In the genomic region with DNA sequence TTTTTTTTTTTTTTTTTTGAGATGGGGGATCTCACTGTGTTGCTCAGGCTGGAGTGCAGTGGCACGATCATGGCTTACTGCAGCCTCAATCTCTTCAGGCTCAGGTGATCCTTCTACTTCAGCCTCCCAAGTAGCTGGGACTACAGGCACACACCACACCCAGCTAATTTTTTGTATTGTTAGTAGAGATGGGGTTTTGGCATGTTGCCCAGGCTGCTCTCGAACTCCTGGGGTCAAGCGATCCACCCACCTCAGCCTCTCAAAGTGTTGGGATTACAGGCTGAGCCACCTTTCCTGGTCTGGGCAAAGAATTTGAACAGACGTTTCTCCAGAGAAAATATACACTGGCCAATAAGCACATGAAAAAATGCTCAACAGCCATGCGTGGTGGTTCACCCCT, we compare ENCODE assay signal across 17 cellular contexts.
"Had no signal": no experiment of that assay in that cellular context is flagged by ENCODE, and none has a peak within 500 bp of the region (broad histone marks: within the 10 kb centered on the region; RNA-seq: fewer than 3 reads in every experiment).

No MANE protein-coding gene starts in this region.

- DNase-seq: activated CD4-positive, alpha-beta T cell treated with anti-CD3 and anti-CD28 coated beads for 36 hours; activated CD4-positive, alpha-beta T cell treated with anti-CD3 and anti-CD28 coated beads, Interleukin-2, amount 50 U/mL, for 48 hours; activated CD8-positive, alpha-beta memory T cell treated with anti-CD3 and anti-CD28 coated beads, Interleukin-2, amount 10 ng/mL, durations not matched to agents 7 days and 5 days; activated naive CD4-positive, alpha-beta T cell treated with Interleukin-2 at 50 U/mL for 16 hours; activated naive CD8-positive, alpha-beta T cell treated with anti-CD3 and anti-CD28 coated beads, Interleukin-2, amount 10 ng/mL, durations not matched to agents 7 days and 5 days; amygdala; body of pancreas; caudate nucleus; foreskin keratinocyte; left cardiac atrium; mesenchymal stem cell; mucosa of descending colon; naive B cell; stimulated activated CD4-positive, alpha-beta T cell treated with anti-CD3 and anti-CD28 coated beads, Interleukin-12 subunit alpha, Interleukin-12 subunit beta, amount 100 ng/mL, for 4 hours; stimulated activated CD4-positive, alpha-beta T cell treated with anti-CD3 and anti-CD28 coated beads, Interleukin-2, amount 100 ng/mL, for 24 hours; stimulated activated naive CD8-positive, alpha-beta T cell treated with anti-CD3 and anti-CD28 coated beads, Interleukin-15, Interleukin-2, amounts not matched to agents 100 U/mL and 50 U/mL, for 24 hours; tibial artery had no signal
